Comparison of ENCODE assay signal across 25 cellular contexts in the genomic region with DNA sequence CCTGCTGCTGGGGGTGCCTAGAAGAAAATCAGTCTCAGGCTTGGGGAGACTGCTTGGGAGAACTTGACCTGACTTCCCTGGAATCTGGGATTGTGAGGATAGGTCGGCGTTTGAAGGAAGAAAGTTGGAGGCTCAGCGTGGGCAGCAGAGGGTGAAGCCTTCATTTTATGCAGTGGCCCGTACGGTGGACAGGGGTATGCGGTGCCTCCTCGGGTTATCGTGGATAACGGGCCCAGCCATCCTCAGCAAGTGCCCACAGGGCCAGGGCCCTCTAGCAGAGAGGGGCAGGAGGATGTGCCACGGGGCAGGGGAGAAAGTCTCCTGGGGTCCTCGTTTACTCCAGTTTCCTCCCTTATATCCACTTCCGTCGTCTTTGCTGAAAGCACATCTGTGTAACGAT.
"Had no signal": no experiment of that assay in that cellular context is flagged by ENCODE, and none has a peak within 500 bp of the region (broad histone marks: within the 10 kb centered on the region; RNA-seq: fewer than 3 reads in every experiment).

No MANE protein-coding gene starts in this region.

- H3K9me3 Mint-ChIP-seq: activated CD4-positive, alpha-beta memory T cell treated with anti-CD3 and anti-CD28 coated beads, Interleukin-2, amount 10 ng/mL, durations not matched to agents 7 days and 5 days; activated CD4-positive, alpha-beta T cell treated with anti-CD3 and anti-CD28 coated beads, Interleukin-2, amount 10 ng/mL, durations not matched to agents 7 days and 5 days; activated naive CD4-positive, alpha-beta T cell treated with anti-CD3 and anti-CD28 coated beads, Interleukin-2, amount 50 U/mL, for 24 hours; activated naive CD8-positive, alpha-beta T cell treated with anti-CD3 and anti-CD28 coated beads for 36 hours; activated T-cell treated with anti-CD3 and anti-CD28 coated beads, Interleukin-2, amount 50 U/mL, for 24 hours; activated T-cell treated with anti-CD3 and anti-CD28 coated beads, Interleukin-2, amount 50 U/mL, for 72 hours; dendritic cell treated with granulocyte-macrophage colony-stimulating factor and Interleukin-4, amounts not matched to agents 40 ng/mL and 50 ng/mL, for 4 days; endodermal cell; T-helper 2 cell treated with Interferon-gamma antibody and Interleukin-4, amounts not matched to agents 5 μg/mL and 100 μg/mL, for 36 hours; WTC11 had no signal

- H3K27ac ChIP-seq: ascending aorta, breast epithelium, cardiac muscle cell, coronary artery, dorsolateral prefrontal cortex, esophagus muscularis mucosa, foreskin keratinocyte, heart left ventricle had no signal

- H3K27me3 ChIP-seq: ascending aorta, breast epithelium, cardiac muscle cell, dorsolateral prefrontal cortex, esophagus muscularis mucosa, foreskin keratinocyte, gastrocnemius medialis, heart left ventricle had no signal

- H3K9me3 ChIP-seq: ascending aorta, breast epithelium, esophagus muscularis mucosa, gastrocnemius medialis, heart left ventricle had no signal

- H3K36me3 ChIP-seq: ascending aorta, breast epithelium, cardiac muscle cell had no signal

- H3K4me1 Mint-ChIP-seq: activated naive CD4-positive, alpha-beta T cell treated with anti-CD3 and anti-CD28 coated beads, Interleukin-2, amount 50 U/mL, for 24 hours; activated naive CD8-positive, alpha-beta T cell treated with anti-CD3 and anti-CD28 coated beads for 36 hours; brain had no signal

- DNase-seq: activated gamma-delta T cell; central memory CD4-positive, alpha-beta T cell; cerebellar nuclear complex; effector memory CD4-positive, alpha-beta T cell; T-helper 17 cell had no signal

- H3K27me3 Mint-ChIP-seq: activated CD4-positive, alpha-beta memory T cell treated with anti-CD3 and anti-CD28 coated beads, Interleukin-2, amount 10 ng/mL, durations not matched to agents 7 days and 5 days; activated CD4-positive, alpha-beta T cell treated with anti-CD3 and anti-CD28 coated beads, Interleukin-2, amount 10 ng/mL, durations not matched to agents 7 days and 5 days; activated naive CD4-positive, alpha-beta T cell treated with anti-CD3 and anti-CD28 coated beads, Interleukin-2, amount 50 U/mL, for 24 hours; activated naive CD8-positive, alpha-beta T cell treated with anti-CD3 and anti-CD28 coated beads for 36 hours; activated T-cell treated with anti-CD3 and anti-CD28 coated beads, Interleukin-2, amount 50 U/mL, for 24 hours; brain; dendritic cell treated with granulocyte-macrophage colony-stimulating factor and Interleukin-4, amounts not matched to agents 40 ng/mL and 50 ng/mL, for 4 days; T-helper 17 cell had no signal

- H3K4me1 ChIP-seq: ascending aorta, breast epithelium, foreskin keratinocyte had no signal

- H3K4me3 ChIP-seq: ascending aorta, breast epithelium, cardiac muscle cell, coronary artery, dorsolateral prefrontal cortex, esophagus muscularis mucosa, gastrocnemius medialis, heart left ventricle had no signal

- H3K4me3 Mint-ChIP-seq: activated CD4-positive, alpha-beta memory T cell treated with anti-CD3 and anti-CD28 coated beads, Interleukin-2, amount 10 ng/mL, durations not matched to agents 7 days and 5 days; activated CD4-positive, alpha-beta T cell treated with anti-CD3 and anti-CD28 coated beads, Interleukin-2, amount 10 ng/mL, durations not matched to agents 7 days and 5 days; activated naive CD4-positive, alpha-beta T cell treated with anti-CD3 and anti-CD28 coated beads, Interleukin-2, amount 50 U/mL, for 24 hours; activated naive CD8-positive, alpha-beta T cell treated with anti-CD3 and anti-CD28 coated beads for 36 hours; activated T-cell treated with anti-CD3 and anti-CD28 coated beads, Interleukin-2, amount 50 U/mL, for 24 hours; activated T-cell treated with anti-CD3 and anti-CD28 coated beads, Interleukin-2, amount 50 U/mL, for 72 hours; brain; dendritic cell treated with granulocyte-macrophage colony-stimulating factor and Interleukin-4, amounts not matched to agents 40 ng/mL and 50 ng/mL, for 4 days; endodermal cell; T-helper 17 cell; T-helper 2 cell treated with Interferon-gamma antibody and Interleukin-4, amounts not matched to agents 5 μg/mL and 100 μg/mL, for 36 hours; WTC11 had no signal

- H3K27ac Mint-ChIP-seq: activated CD4-positive, alpha-beta memory T cell treated with anti-CD3 and anti-CD28 coated beads, Interleukin-2, amount 10 ng/mL, durations not matched to agents 7 days and 5 days; activated CD4-positive, alpha-beta T cell treated with anti-CD3 and anti-CD28 coated beads, Interleukin-2, amount 10 ng/mL, durations not matched to agents 7 days and 5 days; activated naive CD4-positive, alpha-beta T cell treated with anti-CD3 and anti-CD28 coated beads, Interleukin-2, amount 50 U/mL, for 24 hours; activated naive CD8-positive, alpha-beta T cell treated with anti-CD3 and anti-CD28 coated beads for 36 hours; activated T-cell treated with anti-CD3 and anti-CD28 coated beads, Interleukin-2, amount 50 U/mL, for 24 hours; activated T-cell treated with anti-CD3 and anti-CD28 coated beads, Interleukin-2, amount 50 U/mL, for 72 hours; dendritic cell treated with granulocyte-macrophage colony-stimulating factor and Interleukin-4, amounts not matched to agents 40 ng/mL and 50 ng/mL, for 4 days; endodermal cell; T-helper 17 cell; T-helper 2 cell treated with Interferon-gamma antibody and Interleukin-4, amounts not matched to agents 5 μg/mL and 100 μg/mL, for 36 hours; WTC11 had no signal
